9 cellular contexts compared by ENCODE assay signal in the genomic region with DNA sequence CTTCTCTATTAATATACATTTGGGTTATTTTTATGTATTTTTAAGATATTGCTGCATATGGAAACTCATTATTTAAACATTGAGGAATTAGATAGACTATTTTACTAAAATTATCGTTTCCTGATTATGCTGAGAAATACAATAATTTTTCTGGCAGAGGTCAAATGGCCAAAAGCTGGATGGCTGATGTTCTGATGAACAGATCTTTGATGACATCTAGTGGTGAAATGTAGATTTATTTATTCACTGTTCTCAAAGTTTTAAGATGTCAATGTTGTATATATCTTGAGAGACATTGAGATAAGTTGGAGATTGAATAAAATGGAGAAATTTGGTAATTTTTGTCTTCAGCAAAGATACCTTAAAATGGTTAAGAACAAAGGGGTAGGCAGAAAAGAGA.
DNase-seq lines count a peak whose midpoint lies in the region; ATAC-seq and TF ChIP-seq lines count a peak whose summit lies in the region.
"Had no signal": no experiment of that assay in that cellular context is flagged by ENCODE, and none has a peak within 500 bp of the region (broad histone marks: within the 10 kb centered on the region; RNA-seq: fewer than 3 reads in every experiment).

No MANE protein-coding gene starts in this region.

- no peaks in the 10 kb centered on the region for H3K36me3 Mint-ChIP-seq in stimulated activated memory B cell treated with anti-CD40 and anti-IgM and Interleukin-4, amounts not matched to agents 10 μg/mL and 1 μg/mL and 100 μg/mL, for 72 hours

- H3K9me3 Mint-ChIP-seq in stimulated activated memory B cell treated with anti-CD40 and anti-IgM and Interleukin-4, amounts not matched to agents 10 μg/mL and 1 μg/mL and 100 μg/mL, for 72 hours = no peaks in the 10 kb centered on the region

- H4K20me1 ChIP-seq in OCI-LY3 (ENCODE audit: insufficient read depth, low read length) = no peaks in the 10 kb centered on the region
- H4K20me1 ChIP-seq: BLaER1 treated with 17β-estradiol and CSF1 and Interleukin-3, amounts not matched to agents 10 nM and 100 nM had no signal

- ATAC-seq in HG02981 (IDR thresholded peaks at IDR 0.05; ENCODE audit: unreplicated experiment) (peak; percentile 47), HG03025 (IDR thresholded peaks at IDR 0.05; ENCODE audit: low FRiP score, unreplicated experiment) (no peak)
- ATAC-seq in stimulated activated memory B cell treated with anti-CD40 and anti-IgM and Interleukin-4, amounts not matched to agents 10 μg/mL and 1 μg/mL and 100 μg/mL, for 72 hours = no peak

- no peak overlapping the region for H3K27ac ChIP-seq in OCI-LY3 (ENCODE audit: low read length)
- no peak overlapping the region for H3K27ac ChIP-seq in parathyroid adenoma
- H3K27ac ChIP-seq: BLaER1 treated with 17β-estradiol and CSF1 and Interleukin-3, amounts not matched to agents 10 nM and 100 nM had no signal

- H3K27me3 Mint-ChIP-seq in stimulated activated memory B cell treated with anti-CD40 and anti-IgM and Interleukin-4, amounts not matched to agents 10 μg/mL and 1 μg/mL and 100 μg/mL, for 72 hours = no peaks in the 10 kb centered on the region

- peaks cover 19% of the 10 kb centered on the region for H3K4me1 Mint-ChIP-seq in stimulated activated memory B cell treated with anti-CD40 and anti-IgM and Interleukin-4, amounts not matched to agents 10 μg/mL and 1 μg/mL and 100 μg/mL, for 72 hours

- H3K4me1 ChIP-seq in OCI-LY3 (ENCODE audit: low read length) (peaks cover 20% of the 10 kb centered on the region), parathyroid adenoma (no peaks in the 10 kb centered on the region)
- H3K4me1 ChIP-seq: BLaER1 treated with 17β-estradiol and CSF1 and Interleukin-3, amounts not matched to agents 10 nM and 100 nM had no signal

- H3K4me2 ChIP-seq in OCI-LY3 (ENCODE audit: low read length) = no peak overlapping the region
- no peak overlapping the region for H3K4me2 ChIP-seq in parathyroid adenoma (ENCODE audit: low read length)
- H3K4me2 ChIP-seq: BLaER1 treated with 17β-estradiol and CSF1 and Interleukin-3, amounts not matched to agents 10 nM and 100 nM had no signal

- no peak overlapping the region for H3K27ac Mint-ChIP-seq in stimulated activated memory B cell treated with anti-CD40 and anti-IgM and Interleukin-4, amounts not matched to agents 10 μg/mL and 1 μg/mL and 100 μg/mL, for 72 hours

- no peak overlapping the region for H2AFZ ChIP-seq in OCI-LY3 (ENCODE audit: low read depth, low read length)
- H2AFZ ChIP-seq in parathyroid adenoma = no peak overlapping the region

- no peaks in the 10 kb centered on the region for H3K36me3 ChIP-seq in OCI-LY3 (replicated peaks; ENCODE audit: low read depth, low read length)
- no peaks in the 10 kb centered on the region for H3K36me3 ChIP-seq in parathyroid adenoma (ENCODE audit: control insufficient read depth, insufficient read depth, low read length)
- H3K36me3 ChIP-seq: BLaER1 treated with 17β-estradiol and CSF1 and Interleukin-3, amounts not matched to agents 10 nM and 100 nM had no signal

- H3K9ac ChIP-seq in OCI-LY3 (ENCODE audit: low read length) = no peak overlapping the region
- no peak overlapping the region for H3K9ac ChIP-seq in parathyroid adenoma
- H3K9ac ChIP-seq: BLaER1 treated with 17β-estradiol and CSF1 and Interleukin-3, amounts not matched to agents 10 nM and 100 nM had no signal

- no peak overlapping the region for H3K4me3 Mint-ChIP-seq in stimulated activated memory B cell treated with anti-CD40 and anti-IgM and Interleukin-4, amounts not matched to agents 10 μg/mL and 1 μg/mL and 100 μg/mL, for 72 hours

- H3K27me3 ChIP-seq in OCI-LY3 (ENCODE audit: low read depth, low read length) = no peaks in the 10 kb centered on the region
- H3K27me3 ChIP-seq in parathyroid adenoma (ENCODE audit: control insufficient read depth, insufficient read depth, low read length) = no peaks in the 10 kb centered on the region
- H3K27me3 ChIP-seq: BLaER1 treated with 17β-estradiol and CSF1 and Interleukin-3, amounts not matched to agents 10 nM and 100 nM had no signal

- H3K4me3 ChIP-seq in OCI-LY3 (ENCODE audit: low read length) (no peak overlapping the region), epithelial cell of proximal tubule (ENCODE audit: low read depth, low read length) (no peak overlapping the region), parathyroid adenoma (ENCODE audit: low read depth, low read length) (no peak overlapping the region)
- H3K4me3 ChIP-seq: BLaER1 treated with 17β-estradiol and CSF1 and Interleukin-3, amounts not matched to agents 10 nM and 100 nM had no signal

- no peaks in the 10 kb centered on the region for H3K79me2 ChIP-seq in OCI-LY3 (ENCODE audit: low read length)
- no peaks in the 10 kb centered on the region for H3K79me2 ChIP-seq in parathyroid adenoma

- TF ChIP-seq CTCF in OCI-LY3 (IDR thresholded peaks at IDR 0.05; ENCODE audit: low read depth, low read length) (peak; percentile 72), epithelial cell of proximal tubule (conservative IDR thresholded peaks at IDR 0.05; ENCODE audit: low read depth, low read length) (peak; percentile 61), parathyroid adenoma (IDR thresholded peaks at IDR 0.05) (peak; percentile 24)

- DNase-seq in DMS79 treated with DMSO at 0.1 percent for 48 hours (lab: John Stamatoyannopoulos, UW) (peak; percentile 0), DMS79 (lab: John Stamatoyannopoulos, UW) (no peak), epithelial cell of proximal tubule (ENCODE audit: low read depth) (no peak)

- H3K9me3 ChIP-seq in OCI-LY3 (ENCODE audit: insufficient read depth, low read length) (no peaks in the 10 kb centered on the region), parathyroid adenoma (ENCODE audit: control insufficient read depth, low read length) (no peaks in the 10 kb centered on the region)
- H3K9me3 ChIP-seq: BLaER1 treated with 17β-estradiol and CSF1 and Interleukin-3, amounts not matched to agents 10 nM and 100 nM had no signal
